1 cellular context compared by ENCODE assay signal in the genomic region with DNA sequence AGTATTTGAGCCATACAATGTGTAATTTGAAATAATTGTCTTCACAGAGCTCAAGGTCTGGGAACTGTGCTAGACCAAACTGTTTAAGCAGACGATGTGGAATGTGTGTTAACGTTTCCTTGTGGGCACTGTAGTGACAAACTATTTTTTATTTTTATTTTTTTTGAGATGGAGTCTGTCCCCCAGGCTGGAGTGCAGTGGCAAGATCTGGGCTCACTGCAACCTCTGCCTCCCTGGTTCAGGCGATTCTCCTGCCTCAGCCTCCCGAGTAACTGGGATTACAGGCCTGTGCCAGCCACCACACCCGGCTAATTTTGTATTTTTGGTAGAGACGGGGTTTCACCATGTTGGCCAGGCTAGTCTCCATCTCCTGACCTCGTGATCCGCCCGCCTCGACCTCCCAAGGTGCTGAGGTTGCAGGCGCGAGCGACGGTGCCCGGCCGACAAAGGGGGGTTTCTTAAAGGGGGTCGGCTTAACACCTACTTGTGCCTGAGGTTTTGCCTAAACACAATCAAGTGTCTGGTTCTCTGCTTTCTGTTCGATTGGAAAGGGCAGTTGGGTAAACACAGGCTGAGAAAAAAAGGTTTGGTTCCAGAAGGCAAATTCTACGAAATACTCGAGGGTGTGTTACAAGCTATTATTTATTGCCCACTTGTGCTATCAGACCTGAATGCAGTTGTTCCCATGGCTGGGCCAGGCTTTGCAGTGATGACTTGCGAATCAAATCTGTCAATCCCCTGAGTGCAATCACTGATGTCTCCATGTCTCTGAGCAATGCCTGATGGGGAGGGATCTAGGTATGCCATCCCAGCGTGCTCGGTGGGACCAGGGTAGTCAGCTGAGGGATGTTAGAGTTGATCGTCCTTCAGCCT.
TF ChIP-seq lines count a peak whose summit lies in the region.

No MANE protein-coding gene starts in this region.

TF ChIP-seq in liver, 16 proteins besides CTCF, POLR2A, EP300 and RAD21 (continued from another document):
- no peak for TF ChIP-seq HNF4A (conservative IDR thresholded peaks at IDR 0.05)
- TF ChIP-seq FOXA2 (IDR thresholded peaks at IDR 0.05) = no peak
- TF ChIP-seq, protein P1, sequence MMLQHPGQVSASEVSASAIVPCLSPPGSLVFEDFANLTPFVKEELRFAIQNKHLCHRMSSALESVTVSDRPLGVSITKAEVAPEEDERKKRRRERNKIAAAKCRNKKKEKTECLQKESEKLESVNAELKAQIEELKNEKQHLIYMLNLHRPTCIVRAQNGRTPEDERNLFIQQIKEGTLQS (IDR thresholded peaks at IDR 0.05) = no peak
- no peak for TF ChIP-seq NR2F2 (IDR thresholded peaks at IDR 0.05)
